19 cellular contexts compared by ENCODE assay signal in genomic region chrX:49120104-49120503, GRCh38. TPM values are rescaled to one million over a fixed set of nuclear protein-coding genes. Genes with fewer than 3 reads are reported as not detected.
A peak's percentile ranks its signal among the peaks of the same experiment; 100 is the strongest.
DNase-seq lines count a peak whose midpoint lies in the region; ATAC-seq and TF ChIP-seq lines count a peak whose summit lies in the region.
"Had no signal": no experiment of that assay in that cellular context is flagged by ENCODE, and none has a peak within 500 bp of the region (broad histone marks: within the 10 kb centered on the region; RNA-seq: fewer than 3 reads in every experiment).

No MANE protein-coding gene starts in this region.

- peaks cover 22% of the 10 kb centered on the region for H3K4me1 Mint-ChIP-seq in activated T-cell treated with anti-CD3 and anti-CD28 coated beads, Interleukin-2, amount 50 U/mL, for 24 hours (ENCODE audit: low read depth)
- H3K4me1 Mint-ChIP-seq in activated naive CD8-positive, alpha-beta T cell treated with anti-CD3 and anti-CD28 coated beads, Interleukin-2, amount 10 ng/mL, durations not matched to agents 7 days and 5 days, result peaks cover 26% of the 10 kb centered on the region
- peaks cover 13% of the 10 kb centered on the region for H3K4me1 Mint-ChIP-seq in neural crest cell

- H3K27me3 Mint-ChIP-seq in activated T-cell treated with anti-CD3 and anti-CD28 coated beads, Interleukin-2, amount 50 U/mL, for 24 hours, result peaks cover 27% of the 10 kb centered on the region
- H3K27me3 Mint-ChIP-seq in activated naive CD8-positive, alpha-beta T cell treated with anti-CD3 and anti-CD28 coated beads, Interleukin-2, amount 10 ng/mL, durations not matched to agents 7 days and 5 days, result no peaks in the 10 kb centered on the region
- no peaks in the 10 kb centered on the region for H3K27me3 Mint-ChIP-seq in neural crest cell (ENCODE audit: low read depth)

- POLR2A ChIA-PET in activated naive CD8-positive, alpha-beta T cell treated with anti-CD3 and anti-CD28 coated beads, Interleukin-2, amount 10 ng/mL, durations not matched to agents 7 days and 5 days (lab: Charles Lee), result interaction anchor here (1.2 kb wide), 1 partner anchor 19 kb away, joined by 3 read pairs; no protein-coding TSS in a partner anchor

- H3K4me3 Mint-ChIP-seq in activated T-cell treated with anti-CD3 and anti-CD28 coated beads, Interleukin-2, amount 50 U/mL, for 24 hours, result no peak overlapping the region
- H3K4me3 Mint-ChIP-seq in activated naive CD8-positive, alpha-beta T cell treated with anti-CD3 and anti-CD28 coated beads, Interleukin-2, amount 10 ng/mL, durations not matched to agents 7 days and 5 days, result peak overlapping the region; percentile 49
- H3K4me3 Mint-ChIP-seq in neural crest cell, result peak overlapping the region; percentile 78
- H3K4me3 Mint-ChIP-seq: activated T-cell treated with anti-CD3 and anti-CD28 coated beads, Interleukin-2, amount 50 U/mL, for 4 hours had no signal

- peaks cover 61% of the 10 kb centered on the region for H3K36me3 Mint-ChIP-seq in activated T-cell treated with anti-CD3 and anti-CD28 coated beads, Interleukin-2, amount 50 U/mL, for 24 hours (ENCODE audit: low read depth)
- peaks cover 17% of the 10 kb centered on the region for H3K36me3 Mint-ChIP-seq in activated naive CD8-positive, alpha-beta T cell treated with anti-CD3 and anti-CD28 coated beads, Interleukin-2, amount 10 ng/mL, durations not matched to agents 7 days and 5 days
- peaks cover 15% of the 10 kb centered on the region for H3K36me3 Mint-ChIP-seq in neural crest cell (ENCODE audit: low read depth)

- no peak for ATAC-seq in activated naive CD8-positive, alpha-beta T cell treated with anti-CD3 and anti-CD28 coated beads, Interleukin-2, amount 10 ng/mL, durations not matched to agents 7 days and 5 days (ENCODE audit: low read depth)
- ATAC-seq in GM18498 (IDR thresholded peaks at IDR 0.05; ENCODE audit: unreplicated experiment), result no peak
- ATAC-seq: activated CD4-positive, CD25-positive, alpha-beta regulatory T cell treated with anti-CD3 and anti-CD28 coated beads, Interleukin-2, amount 50 U/mL, for 24 hours; activated T-cell treated with anti-CD3 and anti-CD28 coated beads, Interleukin-2, amount 50 U/mL, for 4 hours; gastroesophageal sphincter; left ventricle myocardium superior had no signal

- H3K9me3 Mint-ChIP-seq in activated T-cell treated with anti-CD3 and anti-CD28 coated beads, Interleukin-2, amount 50 U/mL, for 24 hours, result no peaks in the 10 kb centered on the region
- H3K9me3 Mint-ChIP-seq in activated naive CD8-positive, alpha-beta T cell treated with anti-CD3 and anti-CD28 coated beads, Interleukin-2, amount 10 ng/mL, durations not matched to agents 7 days and 5 days, result no peaks in the 10 kb centered on the region
- peaks cover 4% of the 10 kb centered on the region for H3K9me3 Mint-ChIP-seq in neural crest cell
- H3K9me3 Mint-ChIP-seq: activated T-cell treated with anti-CD3 and anti-CD28 coated beads, Interleukin-2, amount 50 U/mL, for 4 hours had no signal

- DNase-seq in activated T-cell treated with anti-CD3 and anti-CD28 coated beads, Interleukin-2, amount 50 U/mL, for 24 hours, result no peak
- no peak for DNase-seq in activated T-cell treated with anti-CD3 and anti-CD28 coated beads, Interleukin-2, amount 50 U/mL, for 1 hour
- peak; percentile 41 for DNase-seq in KBM-7
- no peak for DNase-seq in activated naive CD8-positive, alpha-beta T cell treated with anti-CD3 and anti-CD28 coated beads, Interleukin-2, amount 10 ng/mL, durations not matched to agents 7 days and 5 days
- no peak for DNase-seq in neural crest cell (ENCODE audit: low read depth, low spot score)
- DNase-seq in AG08396 (ENCODE audit: low spot score), result no peak
- no peak for DNase-seq in NCI-H2029 (lab: John Stamatoyannopoulos, UW)
- DNase-seq: activated T-cell treated with anti-CD3 and anti-CD28 coated beads, Interleukin-2, amount 50 U/mL, for 4 hours; DMS 273 treated with DMSO at 0.1 percent for 48 hours; IMR-90; left ventricle myocardium superior; NCI-H1092; ovary; stimulated activated CD4-positive, alpha-beta T cell treated with anti-CD3 and anti-CD28 coated beads, Interleukin-4, amount 100 ng/mL, for 24 hours; stimulated activated CD8-positive, alpha-beta memory T cell treated with anti-CD3 and anti-CD28 coated beads, Interleukin-4, amount 100 ng/mL, for 48 hours; testis had no signal

- in situ Hi-C loops in KBM-7 (cut with MboI; ENCODE audit: low pct_unique_long_range_greater_than_20kb, low sequenced_read_pairs), result no loop called here

- H3K27ac Mint-ChIP-seq in activated T-cell treated with anti-CD3 and anti-CD28 coated beads, Interleukin-2, amount 50 U/mL, for 24 hours, result peak overlapping the region; percentile 10
- peak overlapping the region; percentile 56 for H3K27ac Mint-ChIP-seq in activated naive CD8-positive, alpha-beta T cell treated with anti-CD3 and anti-CD28 coated beads, Interleukin-2, amount 10 ng/mL, durations not matched to agents 7 days and 5 days
- no peak overlapping the region for H3K27ac Mint-ChIP-seq in neural crest cell (ENCODE audit: unreplicated experiment)

- no peak for TF ChIP-seq CTCF in neural crest cell (conservative IDR thresholded peaks at IDR 0.05)

RNA-seq across cellular contexts. Expression of gene GPKOW, which starts 3.4 kb away (rescaled TPM):
- 10 to 100 TPM; 27.5 to 27.6 TPM for total RNA-seq in activated naive CD8-positive, alpha-beta T cell treated with anti-CD3 and anti-CD28 coated beads, Interleukin-2, amount 10 ng/mL, durations not matched to agents 7 days and 5 days
- 17.8 and 20.9 TPM in 2 replicates for total RNA-seq in neural crest cell

RNA-seq across cellular contexts. Expression of gene WDR45, which starts 40.4 kb away (rescaled TPM):
- total RNA-seq in activated naive CD8-positive, alpha-beta T cell treated with anti-CD3 and anti-CD28 coated beads, Interleukin-2, amount 10 ng/mL, durations not matched to agents 7 days and 5 days, result 10 to 100 TPM; 53.4 to 55.1 TPM
- total RNA-seq in neural crest cell, result 29.0 and 29.6 TPM in 2 replicates

RNA-seq across cellular contexts. Expression of gene MAGIX, which starts 42.5 kb away (rescaled TPM):
- total RNA-seq in activated naive CD8-positive, alpha-beta T cell treated with anti-CD3 and anti-CD28 coated beads, Interleukin-2, amount 10 ng/mL, durations not matched to agents 7 days and 5 days, result 1 to 10 TPM in 1 of 2 experiments, under 1 TPM in 1; 0.91 to 1.1 TPM
- total RNA-seq in neural crest cell, result 1.4 and 1.6 TPM in 2 replicates

RNA-seq across cellular contexts. Expression of gene PRAF2, which starts 46.3 kb away (rescaled TPM):
- 10 to 100 TPM; 23.8 to 23.9 TPM for total RNA-seq in activated naive CD8-positive, alpha-beta T cell treated with anti-CD3 and anti-CD28 coated beads, Interleukin-2, amount 10 ng/mL, durations not matched to agents 7 days and 5 days
- 30.2 and 33.7 TPM in 2 replicates for total RNA-seq in neural crest cell

RNA-seq across cellular contexts. Expression of gene PLP2, which starts 51.6 kb away (rescaled TPM):
- 10 to 100 TPM; 47.5 to 50.4 TPM for total RNA-seq in activated naive CD8-positive, alpha-beta T cell treated with anti-CD3 and anti-CD28 coated beads, Interleukin-2, amount 10 ng/mL, durations not matched to agents 7 days and 5 days
- 0.75 and 0.89 TPM in 2 replicates for total RNA-seq in neural crest cell
